In genomic region chr16:58500329-58501241, GRCh38 we compare ENCODE assay signal across 1 cellular context.
TF ChIP-seq lines count a peak whose summit lies in the region.

No MANE protein-coding gene starts in this region.

TF ChIP-seq in IMR-90, 13 proteins besides CTCF, POLR2A, EP300 and RAD21:
- no peak for TF ChIP-seq BHLHE40 (IDR thresholded peaks at IDR 0.05; ENCODE audit: low read depth, low read length)
- TF ChIP-seq ELK1 (IDR thresholded peaks at IDR 0.05; ENCODE audit: borderline replicate concordance, low read depth, low read length), result no peak
- TF ChIP-seq CEBPB (IDR thresholded peaks at IDR 0.05; ENCODE audit: low read depth, low read length), result no peak
- no peak for TF ChIP-seq MXI1 (IDR thresholded peaks at IDR 0.05; ENCODE audit: borderline replicate concordance, low read depth, low read length)
- TF ChIP-seq RCOR1 (IDR thresholded peaks at IDR 0.05; ENCODE audit: insufficient replicate concordance, low read length), result no peak
- TF ChIP-seq NFE2L2 (IDR thresholded peaks at IDR 0.05; ENCODE audit: low read depth, low read length), result no peak
